Comparison of ENCODE assay signal across 1 cellular context in genomic region chr10:70130878-70131559, GRCh38.
A peak's percentile ranks its signal among the peaks of the same experiment; 100 is the strongest.
TF ChIP-seq lines count a peak whose summit lies in the region.

No MANE protein-coding gene starts in this region.

TF ChIP-seq in HepG2, 621 proteins besides CTCF, POLR2A, EP300 and RAD21 (continued from another document):
- TF ChIP-seq ZNF800 (CRISPR knock-in tag; IDR thresholded peaks at IDR 0.05), result peak; percentile 80; the same call in 1 of the 2 replicates
- peak; percentile 69 for TF ChIP-seq NCOA2 (CRISPR knock-in tag; IDR thresholded peaks at IDR 0.05)
- 0 out of 2 replicates have a peak, but pooled peaks have one; percentile 43 for TF ChIP-seq SIN3A (IDR thresholded peaks at IDR 0.05; ENCODE audit: borderline replicate concordance, low read depth, low read length)
- TF ChIP-seq ZBTB21 (CRISPR knock-in tag; IDR thresholded peaks at IDR 0.05), result peak; percentile 54; the same call in 1 of the 2 replicates
- TF ChIP-seq RFXAP (CRISPR knock-in tag; IDR thresholded peaks at IDR 0.05; ENCODE audit: borderline replicate concordance), result peak; percentile 59; the same call in 1 of the 2 replicates
- peak; percentile 60 for TF ChIP-seq FOXA3 (CRISPR knock-in tag; IDR thresholded peaks at IDR 0.05)
- TF ChIP-seq KDM1A (CRISPR knock-in tag; IDR thresholded peaks at IDR 0.05), result peak; percentile 49; the same call in 1 of the 2 replicates
- 0 out of 2 replicates have a peak, but pooled peaks have one; percentile 12 for TF ChIP-seq REPIN1 (CRISPR knock-in tag; IDR thresholded peaks at IDR 0.05; ENCODE audit: borderline replicate concordance, low read depth)
- TF ChIP-seq SKIL (CRISPR knock-in tag; IDR thresholded peaks at IDR 0.05; ENCODE audit: borderline replicate concordance), result no peak
- TF ChIP-seq POLR2G (IDR thresholded peaks at IDR 0.05; ENCODE audit: low read depth, low read length), result peak; percentile 74
- TF ChIP-seq ARID5B (CRISPR knock-in tag; IDR thresholded peaks at IDR 0.05), result peak; percentile 72
- 0 out of 2 replicates have a peak, but pooled peaks have one; percentile 36 for TF ChIP-seq ZNF746 (CRISPR knock-in tag; IDR thresholded peaks at IDR 0.05)
- TF ChIP-seq TCF7 (IDR thresholded peaks at IDR 0.05; ENCODE audit: low read depth), result peak; percentile 69
- peak; percentile 52; the same call in 1 of the 2 replicates for TF ChIP-seq CREM (IDR thresholded peaks at IDR 0.05)
- no peak for TF ChIP-seq CREM (CRISPR knock-in tag; IDR thresholded peaks at IDR 0.05)
- TF ChIP-seq YEATS4 (CRISPR knock-in tag; IDR thresholded peaks at IDR 0.05; ENCODE audit: borderline replicate concordance), result peak; percentile 56; the same call in 1 of the 2 replicates
- TF ChIP-seq MED1 (CRISPR knock-in tag; IDR thresholded peaks at IDR 0.05), result peak; percentile 61
- TF ChIP-seq ZHX1 (CRISPR knock-in tag; IDR thresholded peaks at IDR 0.05; ENCODE audit: low read depth), result no peak
- TF ChIP-seq ZUFSP (CRISPR knock-in tag; IDR thresholded peaks at IDR 0.05; ENCODE audit: borderline replicate concordance), result no peak
- peak; percentile 30; the same call in 1 of the 2 replicates for TF ChIP-seq ZNF331 (CRISPR knock-in tag; IDR thresholded peaks at IDR 0.05)
- TF ChIP-seq ZBTB10 (CRISPR knock-in tag; IDR thresholded peaks at IDR 0.05; ENCODE audit: borderline replicate concordance), result 0 out of 2 replicates have a peak, but pooled peaks have one; percentile 25
- 0 out of 2 replicates have a peak, but pooled peaks have one; percentile 16 for TF ChIP-seq HDAC2 (CRISPR knock-in tag; IDR thresholded peaks at IDR 0.05)
- no peak for TF ChIP-seq ZNF569 (CRISPR knock-in tag; IDR thresholded peaks at IDR 0.05; ENCODE audit: borderline replicate concordance)
- TF ChIP-seq PBX2 (CRISPR knock-in tag; IDR thresholded peaks at IDR 0.05), result no peak
- 0 out of 2 replicates have a peak, but pooled peaks have one; percentile 40 for TF ChIP-seq ZNF703 (CRISPR knock-in tag; IDR thresholded peaks at IDR 0.05; ENCODE audit: borderline replicate concordance)
- TF ChIP-seq ZNF644 (CRISPR knock-in tag; IDR thresholded peaks at IDR 0.05; ENCODE audit: low read depth), result 0 out of 2 replicates have a peak, but pooled peaks have one; percentile 21
- TF ChIP-seq MIER3 (CRISPR knock-in tag; IDR thresholded peaks at IDR 0.05; ENCODE audit: borderline replicate concordance), result 0 out of 2 replicates have a peak, but pooled peaks have one; percentile 38
- TF ChIP-seq MXD4 (CRISPR knock-in tag; IDR thresholded peaks at IDR 0.05), result 0 out of 2 replicates have a peak, but pooled peaks have one; percentile 43
- TF ChIP-seq SAP130 (CRISPR knock-in tag; IDR thresholded peaks at IDR 0.05; ENCODE audit: low read depth), result peak; percentile 68
- TF ChIP-seq ATF2 (CRISPR knock-in tag; IDR thresholded peaks at IDR 0.05), result peak; percentile 23; the same call in 1 of the 2 replicates
- no peak for TF ChIP-seq ZNF616 (CRISPR knock-in tag; IDR thresholded peaks at IDR 0.05; ENCODE audit: low read depth)
- TF ChIP-seq KDM2A (CRISPR knock-in tag; IDR thresholded peaks at IDR 0.05; ENCODE audit: borderline replicate concordance, low read depth), result peak; percentile 42; the same call in 1 of the 2 replicates
- no peak for TF ChIP-seq BRD4 (CRISPR knock-in tag; IDR thresholded peaks at IDR 0.05)
- no peak for TF ChIP-seq SOX6 (IDR thresholded peaks at IDR 0.05)
- peak; percentile 61; the same call in 1 of the 2 replicates for TF ChIP-seq SOX6 (CRISPR knock-in tag; IDR thresholded peaks at IDR 0.05)
- TF ChIP-seq HOXA5 (CRISPR knock-in tag; IDR thresholded peaks at IDR 0.05), result peak; percentile 70
- TF ChIP-seq SMAD3 (CRISPR knock-in tag; IDR thresholded peaks at IDR 0.05), result peak; percentile 84
- TF ChIP-seq RBAK (CRISPR knock-in tag; IDR thresholded peaks at IDR 0.05), result no peak
- TF ChIP-seq ZNF121 (CRISPR knock-in tag; IDR thresholded peaks at IDR 0.05), result peak; percentile 98
- 0 out of 2 replicates have a peak, but pooled peaks have one; percentile 24 for TF ChIP-seq CBFB (CRISPR knock-in tag; IDR thresholded peaks at IDR 0.05)
TF ChIP-seq in HepG2: peak in this region for 104.
